ENCODE assay signal across 14 cellular contexts in the genomic region with DNA sequence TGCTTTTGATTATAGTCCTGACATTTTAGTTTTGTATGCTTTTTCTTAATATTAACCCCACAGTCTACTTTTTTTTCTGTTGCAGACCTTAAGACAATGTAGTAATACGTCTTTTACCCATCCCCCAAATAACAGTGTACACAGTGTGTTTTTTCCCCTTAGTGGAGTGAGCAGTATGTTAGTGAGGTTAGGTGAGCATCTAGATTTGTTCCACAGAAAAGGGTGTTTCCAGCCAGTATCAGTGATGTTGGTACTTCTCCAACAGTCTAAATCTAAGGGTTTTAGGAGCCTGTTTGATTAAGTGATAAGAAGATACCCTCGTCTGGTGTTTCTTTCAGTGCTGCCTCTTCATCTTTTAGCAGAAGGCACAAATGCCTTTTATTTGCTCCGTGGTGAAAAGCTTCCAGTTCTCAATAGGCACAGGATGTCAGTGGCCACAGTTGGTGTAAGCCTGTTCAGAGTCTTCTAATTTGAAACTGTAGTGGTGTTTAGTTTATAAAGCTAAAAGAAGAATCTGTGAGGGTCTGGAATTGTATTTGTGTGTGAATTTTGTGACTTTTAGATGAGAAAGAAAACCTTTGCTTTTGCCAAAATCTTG.
DNase-seq lines count a peak whose midpoint lies in the region; ATAC-seq, FAIRE-seq and TF ChIP-seq lines count a peak whose summit lies in the region.
"Had no signal": no experiment of that assay in that cellular context is flagged by ENCODE, and none has a peak within 500 bp of the region (broad histone marks: within the 10 kb centered on the region; RNA-seq: fewer than 3 reads in every experiment).

No MANE protein-coding gene starts in this region.

- peak; percentile 15 for FAIRE-seq in H54 (lab: Jason Lieb, UNC)
- FAIRE-seq: GM19239 had no signal

- no peaks in the 10 kb centered on the region for H3K36me3 Mint-ChIP-seq in naive thymus-derived CD8-positive, alpha-beta T cell

- H3K27ac Mint-ChIP-seq in naive thymus-derived CD8-positive, alpha-beta T cell, result peak overlapping the region; percentile 2 to 81 (median 62)

- H3K4me3 Mint-ChIP-seq in naive thymus-derived CD8-positive, alpha-beta T cell, result peak overlapping the region in 9 of 10 donors; percentile 5 to 66 (median 34)

- in situ Hi-C loops in KBM-7 (cut with MboI; ENCODE audit: low pct_unique_long_range_greater_than_20kb, low sequenced_read_pairs), result no loop called here

- no peaks in the 10 kb centered on the region for H3K27me3 Mint-ChIP-seq in naive thymus-derived CD8-positive, alpha-beta T cell

- TF ChIP-seq POLR2A in H54 (IDR thresholded peaks at IDR 0.05; ENCODE audit: low read depth, low read length), result no peak

- peaks cover 68% of the 10 kb centered on the region for H3K4me1 ChIP-seq in ACC112 (ENCODE audit: control insufficient read depth, insufficient read depth, low read length, unreplicated experiment)

- H3K79me2 ChIP-seq in ACC112 (ENCODE audit: control insufficient read depth, insufficient read depth, low read length, unreplicated experiment), result peaks cover 99% of the 10 kb centered on the region

- DNase-seq in H54 (ENCODE audit: insufficient read length, low spot score) (no peak), T1000 (lab: John Stamatoyannopoulos, UW) (no peak), KBM-7 (no peak)
- DNase-seq in naive thymus-derived CD8-positive, alpha-beta T cell, result peak in 5 of 10 donors; percentile 2 to 45 (median 28)
- DNase-seq: activated CD8-positive, alpha-beta memory T cell treated with anti-CD3 and anti-CD28 coated beads for 24 hours; HCEC 1CT; MM.1S; NCI-H446 treated with DMSO at 0.1 percent for 48 hours; Right ventricle myocardium superior had no signal

- ATAC-seq in naive thymus-derived CD8-positive, alpha-beta T cell, result peak; percentile 62 to 76
- ATAC-seq in HG03196 (IDR thresholded peaks at IDR 0.05; ENCODE audit: unreplicated experiment) (no peak), HG03571 (IDR thresholded peaks at IDR 0.05; ENCODE audit: unreplicated experiment) (no peak)

- H3K27ac ChIP-seq in ACC112 (ENCODE audit: low read depth, low read length) (peak overlapping the region; percentile 83; the same call in 1 of the 2 replicates), angular gyrus (ENCODE audit: low read depth, low read length) (peak overlapping the region; percentile 57)

- H2AFZ ChIP-seq in ACC112 (ENCODE audit: low read length, unreplicated experiment), result no peak overlapping the region

- no peaks in the 10 kb centered on the region for H3K36me3 ChIP-seq in ACC112 (ENCODE audit: insufficient read depth, low read length)

- no peaks in the 10 kb centered on the region for H3K9me3 Mint-ChIP-seq in naive thymus-derived CD8-positive, alpha-beta T cell

- peak overlapping the region; percentile 16; the same call in 1 of the 2 replicates for H3K4me3 ChIP-seq in ACC112 (ENCODE audit: low read depth, low read length)

- H3K4me1 Mint-ChIP-seq in naive thymus-derived CD8-positive, alpha-beta T cell, result peaks cover 47 to 94% (median 90%) of the 10 kb centered on the region in 4 donors

- no peaks in the 10 kb centered on the region for H3K27me3 ChIP-seq in ACC112 (ENCODE audit: insufficient read depth, low read length)

- POLR2A ChIA-PET in naive thymus-derived CD8-positive, alpha-beta T cell (lab: Charles Lee), result interaction anchor here (1.3 kb wide), 1 partner anchor 70 kb away, joined by 3 read pairs; no protein-coding TSS in a partner anchor

Comparison
In these comparisons a context has a peak if more than half of its experiments do, and no peak if none do; other contexts are left out.
1. ATAC-seq: peak in naive thymus-derived CD8-positive, alpha-beta T cell (2 of 2); none in HG03196 (single experiment) and HG03571 (single experiment).